In genomic region chr13:32142956-32143375, GRCh38 we compare ENCODE assay signal across 10 cellular contexts.
A peak's percentile ranks its signal among the peaks of the same experiment; 100 is the strongest.
DNase-seq lines count a peak whose midpoint lies in the region; ATAC-seq and TF ChIP-seq lines count a peak whose summit lies in the region.
"Had no signal": no experiment of that assay in that cellular context is flagged by ENCODE, and none has a peak within 500 bp of the region (broad histone marks: within the 10 kb centered on the region; RNA-seq: fewer than 3 reads in every experiment).

No MANE protein-coding gene starts in this region.

- POLR2A ChIA-PET in activated CD8-positive, alpha-beta T cell treated with anti-CD3 and anti-CD28 coated beads, Interleukin-2, amount 10 ng/mL, durations not matched to agents 7 days and 5 days (lab: Charles Lee) = no interaction called here

- H3K27ac ChIP-seq in C4-2B = peak overlapping the region; percentile 41; the same call in 1 of the 2 replicates
- H3K27ac ChIP-seq in HL-60 (replicated peaks) = 0 out of 2 replicates have a peak overlapping the region, but pooled peaks have one; percentile 3
- no peak overlapping the region for H3K27ac ChIP-seq in esophagus muscularis mucosa (replicated peaks in 1 of 4)

- H3K4me3 Mint-ChIP-seq in activated CD8-positive, alpha-beta T cell treated with anti-CD3 and anti-CD28 coated beads, Interleukin-2, amount 10 ng/mL, durations not matched to agents 7 days and 5 days = no peak overlapping the region

- no peaks in the 10 kb centered on the region for H3K9me3 Mint-ChIP-seq in activated CD8-positive, alpha-beta T cell treated with anti-CD3 and anti-CD28 coated beads, Interleukin-2, amount 10 ng/mL, durations not matched to agents 7 days and 5 days (ENCODE audit: insufficient read depth)

- no peaks in the 10 kb centered on the region for H3K27me3 Mint-ChIP-seq in activated CD8-positive, alpha-beta T cell treated with anti-CD3 and anti-CD28 coated beads, Interleukin-2, amount 10 ng/mL, durations not matched to agents 7 days and 5 days (ENCODE audit: low read depth)

- TF ChIP-seq CTCF in C4-2B (conservative IDR thresholded peaks at IDR 0.05) (no peak), HL-60 (IDR thresholded peaks at IDR 0.05; ENCODE audit: insufficient read depth, low read length) (no peak), esophagus muscularis mucosa (IDR thresholded peaks at IDR 0.05) (no peak)

- CTCF ChIA-PET in activated CD8-positive, alpha-beta T cell treated with anti-CD3 and anti-CD28 coated beads, Interleukin-2, amount 10 ng/mL, durations not matched to agents 7 days and 5 days (lab: Charles Lee) = no interaction called here

- H3K36me3 Mint-ChIP-seq in activated CD8-positive, alpha-beta T cell treated with anti-CD3 and anti-CD28 coated beads, Interleukin-2, amount 10 ng/mL, durations not matched to agents 7 days and 5 days (ENCODE audit: low read depth) = no peaks in the 10 kb centered on the region

- TF ChIP-seq EP300 in esophagus muscularis mucosa (IDR thresholded peaks at IDR 0.05) = no peak

- H3K27ac Mint-ChIP-seq in activated CD8-positive, alpha-beta T cell treated with anti-CD3 and anti-CD28 coated beads, Interleukin-2, amount 10 ng/mL, durations not matched to agents 7 days and 5 days = no peak overlapping the region

- H3K4me3 ChIP-seq in HL-60 (replicated peaks; ENCODE audit: insufficient read depth, low read length) (no peak overlapping the region), esophagus muscularis mucosa (no peak overlapping the region)
- H3K4me3 ChIP-seq: K562 had no signal

- peaks cover 0 to 6% (median 4%) of the 10 kb centered on the region in 4 donors for H3K4me1 ChIP-seq in esophagus muscularis mucosa

- no peaks in the 10 kb centered on the region for H3K4me1 Mint-ChIP-seq in activated CD8-positive, alpha-beta T cell treated with anti-CD3 and anti-CD28 coated beads, Interleukin-2, amount 10 ng/mL, durations not matched to agents 7 days and 5 days (ENCODE audit: low read depth)

- no peak for TF ChIP-seq POLR2A in esophagus muscularis mucosa (IDR thresholded peaks at IDR 0.05; ENCODE audit: low read depth)

- no peaks in the 10 kb centered on the region for H3K27me3 ChIP-seq in HL-60 (ENCODE audit: insufficient read depth, poor library complexity, severe bottlenecking)
- no peaks in the 10 kb centered on the region for H3K27me3 ChIP-seq in esophagus muscularis mucosa

- no peak for ATAC-seq in activated CD8-positive, alpha-beta T cell treated with anti-CD3 and anti-CD28 coated beads, Interleukin-2, amount 10 ng/mL, durations not matched to agents 7 days and 5 days
- ATAC-seq: K562 had no signal

- no peaks in the 10 kb centered on the region for H3K9me3 ChIP-seq in esophagus muscularis mucosa

- H3K36me3 ChIP-seq in esophagus muscularis mucosa = peaks cover 0 to 13% (median 0%) of the 10 kb centered on the region in 4 donors

- intact Hi-C loops in esophagus muscularis mucosa (cut with DNase I) = no loop called here

- DNase-seq in HL-60 (ENCODE audit: low read depth in 1 of 2, low spot score in 1 of 2) = peak; percentile 40 to 61
- peak; percentile 44 for DNase-seq in astrocyte of the hippocampus (ENCODE audit: low read depth, low spot score)
- DNase-seq in kidney tubule cell (ENCODE audit: low spot score) = peak; percentile 76
- no peak for DNase-seq in esophagus muscularis mucosa (ENCODE audit: extremely low spot score)
- DNase-seq in activated CD8-positive, alpha-beta T cell treated with anti-CD3 and anti-CD28 coated beads, Interleukin-2, amount 10 ng/mL, durations not matched to agents 7 days and 5 days = no peak
- no peak for DNase-seq in activated CD8-positive, alpha-beta memory T cell treated with anti-CD3 and anti-CD28 coated beads for 24 hours
- DNase-seq in stimulated activated CD4-positive, alpha-beta T cell treated with anti-CD3 and anti-CD28 coated beads, Interleukin-1b, Interleukin-23, amount 100 ng/mL, for 48 hours = no peak
- DNase-seq: small intestine had no signal

Comparison
In these comparisons a context has a peak if more than half of its experiments do, and no peak if none do; other contexts are left out.
1. H3K27ac ChIP-seq: peak in C4-2B (single experiment) and HL-60 (single experiment); none in esophagus muscularis mucosa (0 of 4).
2. DNase-seq: peak in HL-60 (2 of 2), astrocyte of the hippocampus (single experiment) and kidney tubule cell (single experiment); none in esophagus muscularis mucosa (single experiment), activated CD8-positive, alpha-beta T cell treated with anti-CD3 and anti-CD28 coated beads, Interleukin-2, amount 10 ng/mL, durations not matched to agents 7 days and 5 days (single experiment), activated CD8-positive, alpha-beta memory T cell treated with anti-CD3 and anti-CD28 coated beads for 24 hours (single experiment) and stimulated activated CD4-positive, alpha-beta T cell treated with anti-CD3 and anti-CD28 coated beads, Interleukin-1b, Interleukin-23, amount 100 ng/mL, for 48 hours (single experiment).